9 cellular contexts compared by ENCODE assay signal in genomic region chr11:9565822-9566560, GRCh38. TPM values are rescaled to one million over a fixed set of nuclear protein-coding genes. Genes with fewer than 3 reads are reported as not detected.
DNase-seq lines count a peak whose midpoint lies in the region; ATAC-seq, FAIRE-seq and TF ChIP-seq lines count a peak whose summit lies in the region.
"Had no signal": no experiment of that assay in that cellular context is flagged by ENCODE, and none has a peak within 500 bp of the region (broad histone marks: within the 10 kb centered on the region; RNA-seq: fewer than 3 reads in every experiment).

No MANE protein-coding gene starts in this region.

- peaks cover 0 to 15% (median 10%) of the 10 kb centered on the region in 8 donors for H3K9me3 Mint-ChIP-seq in CD4-positive, alpha-beta memory T cell
- H3K9me3 Mint-ChIP-seq in activated T-cell treated with anti-CD3 and anti-CD28 coated beads, Interleukin-2, amount 50 U/mL, for 72 hours: peaks cover 2 to 4% of the 10 kb centered on the region in 2 donors

- H3K27ac Mint-ChIP-seq in CD4-positive, alpha-beta memory T cell: peak overlapping the region; percentile 5 to 87 (median 78)
- H3K27ac Mint-ChIP-seq in activated T-cell treated with anti-CD3 and anti-CD28 coated beads, Interleukin-2, amount 50 U/mL, for 72 hours: peak overlapping the region; percentile 73

- no peak for TF ChIP-seq CTCF in pancreas (IDR thresholded peaks at IDR 0.05)

- no peaks in the 10 kb centered on the region for H3K27me3 Mint-ChIP-seq in CD4-positive, alpha-beta memory T cell
- peaks cover 8% of the 10 kb centered on the region for H3K27me3 Mint-ChIP-seq in activated T-cell treated with anti-CD3 and anti-CD28 coated beads, Interleukin-2, amount 50 U/mL, for 72 hours (ENCODE audit: low read depth)

- H3K4me3 ChIP-seq in CD4-positive, alpha-beta memory T cell (ENCODE audit: low read length in 2 of 2): no peak overlapping the region
- H3K4me3 ChIP-seq in pancreas: no peak overlapping the region
- H3K4me3 ChIP-seq: SK-N-MC had no signal

- H3K4me1 ChIP-seq in CD4-positive, alpha-beta memory T cell (ENCODE audit: insufficient read depth, low read length): peaks cover 25% of the 10 kb centered on the region
- peaks cover 30 to 34% (median 32%) of the 10 kb centered on the region in 3 donors for H3K4me1 ChIP-seq in pancreas

- POLR2A ChIA-PET in CD4-positive, alpha-beta memory T cell (lab: Charles Lee; ENCODE audit: partially characterized antibody): interaction anchor here (0.9 to 2.5 kb wide), 4 partner anchors 10 to 105 kb away, joined by 3 to 15 read pairs (median 5); partner anchors contain the start of gene ZNF143

- CTCF ChIA-PET in CD4-positive, alpha-beta memory T cell (lab: Charles Lee; ENCODE audit: partially characterized antibody): interaction anchor here (0.9 to 1.5 kb wide), 3 partner anchors 31 to 742 kb away, joined by 3 to 10 read pairs (median 6); no protein-coding TSS in a partner anchor

- intact Hi-C loops in CD4-positive, alpha-beta memory T cell (cut with micrococcal nuclease): loop anchor here (1.0 kb wide), 1 partner anchor 11 kb away; no protein-coding TSS in a partner anchor
- intact Hi-C loops in pancreas (cut with DNase I): no loop called here

- no peaks in the 10 kb centered on the region for H3K9me3 ChIP-seq in CD4-positive, alpha-beta memory T cell (ENCODE audit: control insufficient read depth in 1 of 2, low read length in 2 of 2)
- no peaks in the 10 kb centered on the region for H3K9me3 ChIP-seq in pancreas

- peak overlapping the region in 3 of 8 donors; percentile 3 to 59 (median 18) for H3K4me3 Mint-ChIP-seq in CD4-positive, alpha-beta memory T cell
- H3K4me3 Mint-ChIP-seq in activated T-cell treated with anti-CD3 and anti-CD28 coated beads, Interleukin-2, amount 50 U/mL, for 72 hours: peak overlapping the region; percentile 76 to 86

- no peaks in the 10 kb centered on the region for H3K36me3 ChIP-seq in CD4-positive, alpha-beta memory T cell (ENCODE audit: insufficient read depth, low read length)
- H3K36me3 ChIP-seq in pancreas: no peaks in the 10 kb centered on the region

- peaks cover 6 to 13% of the 10 kb centered on the region in 2 donors for H3K36me3 Mint-ChIP-seq in CD4-positive, alpha-beta memory T cell
- H3K36me3 Mint-ChIP-seq in activated T-cell treated with anti-CD3 and anti-CD28 coated beads, Interleukin-2, amount 50 U/mL, for 72 hours (ENCODE audit: insufficient read depth in 2 of 2): peaks cover 3 to 9% of the 10 kb centered on the region in 2 donors

- H3K27ac ChIP-seq in CD4-positive, alpha-beta memory T cell (ENCODE audit: low read depth, low read length): no peak overlapping the region
- peak overlapping the region; percentile 43 to 96 (median 77) for H3K27ac ChIP-seq in pancreas
- H3K27ac ChIP-seq: SK-N-MC had no signal

- ATAC-seq in GM19438 (IDR thresholded peaks at IDR 0.05; ENCODE audit: low read depth, unreplicated experiment) (peak; percentile 82), HG03439 (IDR thresholded peaks at IDR 0.05; ENCODE audit: unreplicated experiment) (peak; percentile 91), pancreas (peak; percentile 60 to 80 (median 66))
- peak; percentile 97 for ATAC-seq in activated T-cell treated with anti-CD3 and anti-CD28 coated beads, Interleukin-2, amount 50 U/mL, for 72 hours (replicated peaks in 1 of 2)

- peak; percentile 92 for FAIRE-seq in pancreas (lab: Jason Lieb, UNC)

- 20 to 28% methylated on average over 7 of the region's 7 CpGs for WGBS in pancreas, 2 donors

- no peaks in the 10 kb centered on the region for H3K27me3 ChIP-seq in CD4-positive, alpha-beta memory T cell (ENCODE audit: insufficient read depth, low read length)
- H3K27me3 ChIP-seq in pancreas: no peaks in the 10 kb centered on the region

- peaks cover 17 to 34% (median 21%) of the 10 kb centered on the region in 4 donors for H3K4me1 Mint-ChIP-seq in CD4-positive, alpha-beta memory T cell
- H3K4me1 Mint-ChIP-seq in activated T-cell treated with anti-CD3 and anti-CD28 coated beads, Interleukin-2, amount 50 U/mL, for 72 hours (ENCODE audit: low read depth): peaks cover 46% of the 10 kb centered on the region

- DNase-seq in CD4-positive, alpha-beta memory T cell: peak; percentile 34 to 85 (median 42)
- peak; percentile 46 for DNase-seq in NOMO-1 treated with dmso at 0.1 percent for 144 hours (lab: John Stamatoyannopoulos, UW; ENCODE audit: unreplicated experiment)
- DNase-seq in activated T-cell treated with anti-CD3 and anti-CD28 coated beads, Interleukin-2, amount 50 U/mL, for 72 hours: peak; percentile 71 to 83
- peak; percentile 100 for DNase-seq in fibroblast of the conjunctiva (ENCODE audit: low read depth)
- DNase-seq in pancreas: peak in 4 of 6 donors; percentile 27 to 56 (median 44)
- DNase-seq in GM19238 (ENCODE audit: insufficient read length, low spot score): no peak

RNA-seq across cellular contexts. Expression of gene WEE1, which starts 7.5 kb away (rescaled TPM):
- 10 to 100 TPM; 11.1 to 11.7 TPM for total RNA-seq in CD4-positive, alpha-beta memory T cell
- 1 to 10 TPM; 5.8 to 8.2 TPM for polyA plus RNA-seq in CD4-positive, alpha-beta memory T cell
- 10 to 100 TPM; 41.6 to 45.5 TPM for total RNA-seq in activated T-cell treated with anti-CD3 and anti-CD28 coated beads, Interleukin-2, amount 50 U/mL, for 72 hours
- total RNA-seq in pancreas: 10 to 100 TPM in 1 of 6 donors, 1 to 10 TPM in 5; 4.2 to 10.7 (median 6.2) TPM
- polyA plus RNA-seq in pancreas: 1 to 10 TPM; 2.6 to 7.8 TPM
